In genomic region chr10:122115874-122116273, GRCh38 we compare ENCODE assay signal across 1 cellular context.
TF ChIP-seq lines count a peak whose summit lies in the region.

No MANE protein-coding gene starts in this region.

TF ChIP-seq in H1, 55 proteins besides CTCF, POLR2A, EP300 and RAD21:
- no peak for TF ChIP-seq BCL11A (IDR thresholded peaks at IDR 0.05; ENCODE audit: low read depth in 2 of 2, low read length in 2 of 2)
- no peak for TF ChIP-seq CHD2 (IDR thresholded peaks at IDR 0.05; ENCODE audit: low read length)
- no peak for TF ChIP-seq SIRT6 (IDR thresholded peaks at IDR 0.05; ENCODE audit: low read length)
